Comparison of ENCODE assay signal across 8 cellular contexts in the genomic region with DNA sequence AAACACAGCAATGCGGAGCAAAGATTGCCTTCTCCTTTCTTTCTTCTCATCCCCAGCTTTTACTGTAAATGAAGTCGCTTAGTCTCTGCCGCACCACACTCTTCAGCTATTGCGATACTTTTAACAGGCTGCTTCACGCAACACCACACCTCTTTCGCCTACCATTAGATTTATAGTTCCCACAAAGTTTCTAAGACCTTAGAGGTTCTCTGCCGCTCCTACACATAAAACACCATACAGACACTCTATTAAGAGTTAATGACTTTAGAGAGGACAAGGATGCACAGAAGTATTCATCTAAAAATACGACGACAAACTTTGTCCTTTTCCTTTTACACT. TPM values are rescaled to one million over a fixed set of nuclear protein-coding genes. Genes with fewer than 3 reads are reported as not detected.
DNase-seq lines count a peak whose midpoint lies in the region; ATAC-seq and TF ChIP-seq lines count a peak whose summit lies in the region.

No MANE protein-coding gene starts in this region.

- peaks cover 20% of the 10 kb centered on the region for H3K4me1 ChIP-seq in Panc1 (ENCODE audit: control insufficient read depth, insufficient read depth, low read length)
- H3K4me1 ChIP-seq in muscle layer of duodenum (ENCODE audit: control insufficient read depth in 1 of 2, insufficient read depth in 2 of 2, low read length in 2 of 2): peaks cover 8 to 15% of the 10 kb centered on the region in 2 donors

- in situ Hi-C loops in Panc1 (cut with HindIII; ENCODE audit: low pct_unique_long_range_greater_than_20kb, low sequenced_read_pairs): no loop called here

- H3K9me3 Mint-ChIP-seq in endothelial cell (ENCODE audit: unreplicated experiment): no peaks in the 10 kb centered on the region

- H3K27me3 Mint-ChIP-seq in endothelial cell (ENCODE audit: unreplicated experiment): no peaks in the 10 kb centered on the region

- peak overlapping the region; percentile 96 for H3K4me3 Mint-ChIP-seq in endothelial cell (ENCODE audit: unreplicated experiment)

- ATAC-seq in HG02885 (IDR thresholded peaks at IDR 0.05; ENCODE audit: poor library complexity, unreplicated experiment) (peak; percentile 58), Panc1 (peak; percentile 56)

- peaks cover 25% of the 10 kb centered on the region for H3K4me1 Mint-ChIP-seq in endothelial cell (ENCODE audit: unreplicated experiment)

- H3K4me3 ChIP-seq in Panc1 (ENCODE audit: low read depth in 2 of 2, low read length in 2 of 2) (peak overlapping the region; percentile 62 to 78), muscle layer of duodenum (ENCODE audit: low read depth in 1 of 2, low read length in 2 of 2) (peak overlapping the region; percentile 96 to 98)

- H3K27ac ChIP-seq in Panc1 (ENCODE audit: low read length) (peak overlapping the region; percentile 95), muscle layer of duodenum (ENCODE audit: low read length) (peak overlapping the region; percentile 85)

- H3K9me3 ChIP-seq in Panc1 (ENCODE audit: control insufficient read depth, insufficient read depth, low read depth, low read length): no peaks in the 10 kb centered on the region; the same call in 1 of the 2 replicates
- H3K9me3 ChIP-seq in muscle layer of duodenum (ENCODE audit: control insufficient read depth in 1 of 2, low read length in 2 of 2): no peaks in the 10 kb centered on the region

- H3K36me3 ChIP-seq in Panc1 (ENCODE audit: control insufficient read depth, insufficient read depth, low read length): no peaks in the 10 kb centered on the region; the same call in 1 of the 2 replicates
- H3K36me3 ChIP-seq in muscle layer of duodenum (ENCODE audit: control insufficient read depth in 1 of 2, insufficient read depth in 2 of 2, low read length in 2 of 2): peaks cover 2 to 5% of the 10 kb centered on the region in 2 donors

- peaks cover 3% of the 10 kb centered on the region for H3K36me3 Mint-ChIP-seq in endothelial cell (ENCODE audit: low read depth, unreplicated experiment)

- CTCF ChIA-PET in Panc1 (lab: Charles Lee): no interaction called here

- intact Hi-C loops in Panc1 (cut with micrococcal nuclease; ENCODE audit: unreplicated experiment): no loop called here

- peak overlapping the region; percentile 97 for H3K27ac Mint-ChIP-seq in endothelial cell (ENCODE audit: unreplicated experiment)

- TF ChIP-seq CTCF in Panc1 (IDR thresholded peaks at IDR 0.05): no peak
- no peak for TF ChIP-seq CTCF in endothelial cell (IDR thresholded peaks at IDR 0.05; ENCODE audit: unreplicated experiment)

- BruUV-seq in Panc1 (replicated peaks; lab: Mats Ljungman, UMichigan): no TSS peak

- H3K27me3 ChIP-seq in Panc1 (ENCODE audit: control insufficient read depth, insufficient read depth, low read length) (no peaks in the 10 kb centered on the region), muscle layer of duodenum (ENCODE audit: low read depth, low read length) (no peaks in the 10 kb centered on the region)

- POLR2A ChIA-PET in Panc1 (lab: Charles Lee): interaction anchor here (0.6 kb wide), 1 partner anchor 1162 kb away, joined by 5 read pairs; no protein-coding TSS in a partner anchor

- peak; percentile 5 for DNase-seq in stimulated activated CD4-positive, alpha-beta T cell treated with anti-CD3 and anti-CD28 coated beads, Interleukin-15, amount 100 ng/mL, for 24 hours
- no peak for DNase-seq in stimulated activated CD4-positive, alpha-beta T cell treated with anti-CD3 and anti-CD28 coated beads, Interleukin-12 subunit alpha, Interleukin-12 subunit beta, amount 100 ng/mL, for 4 hours
- no peak for DNase-seq in Panc1 (ENCODE audit: low read depth, low spot score)
- no peak for DNase-seq in endothelial cell (ENCODE audit: low spot score)
- no peak for DNase-seq in epidermal melanocyte (ENCODE audit: insufficient read length, low spot score)
- no peak for DNase-seq in NCI-H2081 treated with DMSO at 0.1 percent for 48 hours (lab: John Stamatoyannopoulos, UW)

RNA-seq across cellular contexts. Expression of a gene that starts 0.6 kb away (rescaled TPM):
- total RNA-seq in Panc1 (2021; ENCODE audit: unreplicated experiment) (37.7 TPM), endothelial cell (ENCODE audit: unreplicated experiment) (34.7 TPM)
- 11.1 TPM for polyA plus RNA-seq in Panc1 (2012; ENCODE audit: insufficient read length)

RNA-seq across cellular contexts. Expression of a gene that starts 34.4 kb away (rescaled TPM):
- total RNA-seq in Panc1 (2021; ENCODE audit: unreplicated experiment): 5.6 TPM
- polyA plus RNA-seq in Panc1 (2012; ENCODE audit: insufficient read length): 4.4 TPM
- total RNA-seq in endothelial cell (ENCODE audit: unreplicated experiment): 7.2 TPM
